In genomic region chr18:31686572-31686971, GRCh38 we compare ENCODE assay signal across 1 cellular context.
TF ChIP-seq lines count a peak whose summit lies in the region.

No MANE protein-coding gene starts in this region.

TF ChIP-seq in HepG2, 621 proteins besides CTCF, POLR2A, EP300 and RAD21:
- TF ChIP-seq GFI1 (CRISPR knock-in tag; IDR thresholded peaks at IDR 0.05; ENCODE audit: borderline replicate concordance) = 0 out of 2 replicates have a peak, but pooled peaks have one; percentile 33
- peak; percentile 89 for TF ChIP-seq MAFF (IDR thresholded peaks at IDR 0.05; ENCODE audit: low read depth, low read length)
- TF ChIP-seq MAFK (conservative IDR thresholded peaks at IDR 0.05 in 1 of 2, IDR thresholded peaks at IDR 0.05 in 1 of 2; ENCODE audit: low read length in 2 of 2) = peak; percentile 90 to 93
- no peak for TF ChIP-seq NFKB2 (CRISPR knock-in tag; IDR thresholded peaks at IDR 0.05; ENCODE audit: borderline replicate concordance)
- TF ChIP-seq FOXA1 (IDR thresholded peaks at IDR 0.05) = no peak
- TF ChIP-seq FOXA1 (CRISPR knock-in tag; IDR thresholded peaks at IDR 0.05) = peak; percentile 35; the same call in 1 of the 2 replicates
- TF ChIP-seq ZNF326 (CRISPR knock-in tag; IDR thresholded peaks at IDR 0.05; ENCODE audit: borderline replicate concordance) = no peak
- TF ChIP-seq FOXA3 (CRISPR knock-in tag; IDR thresholded peaks at IDR 0.05) = peak; percentile 24; the same call in 1 of the 2 replicates
- no peak for TF ChIP-seq ZNF800 (CRISPR knock-in tag; IDR thresholded peaks at IDR 0.05)
